In genomic region chr12:123633379-123634141, GRCh38 we compare ENCODE assay signal across 1 cellular context.
TF ChIP-seq lines count a peak whose summit lies in the region.

TSS of gene EIF2B1 (minus strand) at chr12:123633686. CDS start at chr12:123633557, 129 bp downstream.
TSS of gene GTF2H3 (plus strand) at chr12:123633829. CDS start at chr12:123633860, 31 bp downstream.

TF ChIP-seq in HepG2, 621 proteins besides CTCF, POLR2A, EP300 and RAD21 (continued from another document and continues in another):
- no peak for TF ChIP-seq BCLAF1 (IDR thresholded peaks at IDR 0.05)
- peak; percentile 100 for TF ChIP-seq SAP130 (CRISPR knock-in tag; IDR thresholded peaks at IDR 0.05; ENCODE audit: low read depth)
- no peak for TF ChIP-seq ISX (CRISPR knock-in tag; conservative IDR thresholded peaks at IDR 0.05)
- TF ChIP-seq HDAC2 (CRISPR knock-in tag; IDR thresholded peaks at IDR 0.05) = peak; percentile 93
- peak; percentile 78; the same call in 1 of the 2 replicates for TF ChIP-seq KDM3A (CRISPR knock-in tag; IDR thresholded peaks at IDR 0.05; ENCODE audit: low read depth)
- peak; percentile 68; the same call in 1 of the 2 replicates for TF ChIP-seq ZNF430 (CRISPR knock-in tag; IDR thresholded peaks at IDR 0.05)
- TF ChIP-seq SAFB2 (CRISPR knock-in tag; IDR thresholded peaks at IDR 0.05; ENCODE audit: borderline replicate concordance, low read depth) = no peak; the same call in 1 of the 2 replicates
- TF ChIP-seq ZNF160 (CRISPR knock-in tag; IDR thresholded peaks at IDR 0.05) = peak; percentile 77; the same call in 1 of the 2 replicates
- TF ChIP-seq SNAI1 (CRISPR knock-in tag; IDR thresholded peaks at IDR 0.05; ENCODE audit: borderline replicate concordance) = no peak
- TF ChIP-seq CHD2 (IDR thresholded peaks at IDR 0.05; ENCODE audit: low read depth, low read length) = peak; percentile 39; the same call in 1 of the 2 replicates
- TF ChIP-seq GATAD1 (CRISPR knock-in tag; IDR thresholded peaks at IDR 0.05) = peak; percentile 100
- peak; percentile 62 for TF ChIP-seq PAXIP1 (CRISPR knock-in tag; conservative IDR thresholded peaks at IDR 0.05)
- TF ChIP-seq JDP2 (CRISPR knock-in tag; IDR thresholded peaks at IDR 0.05; ENCODE audit: borderline replicate concordance) = no peak
- TF ChIP-seq EHMT2 (IDR thresholded peaks at IDR 0.05; ENCODE audit: borderline replicate concordance, low read depth, low read length) = no peak
- TF ChIP-seq MBD4 (IDR thresholded peaks at IDR 0.05; ENCODE audit: borderline replicate concordance, low read length) = no peak
- TF ChIP-seq TOE1 (CRISPR knock-in tag; IDR thresholded peaks at IDR 0.05) = no peak
- TF ChIP-seq ZFP62 (CRISPR knock-in tag; IDR thresholded peaks at IDR 0.05) = peak; percentile 84; the same call in 1 of the 2 replicates
- peak; percentile 82 for TF ChIP-seq ZNF781 (CRISPR knock-in tag; IDR thresholded peaks at IDR 0.05; ENCODE audit: borderline replicate concordance, not compliant biosample characterization)
- TF ChIP-seq ZNF557 (CRISPR knock-in tag; IDR thresholded peaks at IDR 0.05) = no peak
- no peak for TF ChIP-seq ZSCAN12 (CRISPR knock-in tag; IDR thresholded peaks at IDR 0.05)
- no peak for TF ChIP-seq ZBTB8A (CRISPR knock-in tag; IDR thresholded peaks at IDR 0.05; ENCODE audit: borderline replicate concordance, low read depth)
- TF ChIP-seq HNRNPL (IDR thresholded peaks at IDR 0.05; ENCODE audit: low read depth, low read length) = no peak
- peak; percentile 87; the same call in 1 of the 2 replicates for TF ChIP-seq ZBTB20 (CRISPR knock-in tag; IDR thresholded peaks at IDR 0.05; ENCODE audit: borderline replicate concordance, low read depth)
- no peak; the same call in 1 of the 2 replicates for TF ChIP-seq GFI1 (CRISPR knock-in tag; IDR thresholded peaks at IDR 0.05; ENCODE audit: borderline replicate concordance)
- no peak for TF ChIP-seq RFXANK (CRISPR knock-in tag; IDR thresholded peaks at IDR 0.05)
- TF ChIP-seq DR1 (CRISPR knock-in tag; IDR thresholded peaks at IDR 0.05) = peak; percentile 92
- peak; percentile 87 for TF ChIP-seq ZIK1 (CRISPR knock-in tag; IDR thresholded peaks at IDR 0.05; ENCODE audit: borderline replicate concordance, low read depth)
- 0 out of 2 replicates have a peak, but pooled peaks have one; percentile 55 for TF ChIP-seq ZNF512 (CRISPR knock-in tag; IDR thresholded peaks at IDR 0.05)
- no peak for TF ChIP-seq HDAC6 (IDR thresholded peaks at IDR 0.05; ENCODE audit: low read depth, low read length)
- TF ChIP-seq PHF8 (CRISPR knock-in tag; IDR thresholded peaks at IDR 0.05) = peak; percentile 95
- TF ChIP-seq DNMT1 (CRISPR knock-in tag; IDR thresholded peaks at IDR 0.05) = 0 out of 2 replicates have a peak, but pooled peaks have one; percentile 74
- peak; percentile 78 for TF ChIP-seq ZNF614 (CRISPR knock-in tag; IDR thresholded peaks at IDR 0.05; ENCODE audit: borderline replicate concordance)
- no peak; the same call in 1 of the 2 replicates for TF ChIP-seq NRL (CRISPR knock-in tag; IDR thresholded peaks at IDR 0.05; ENCODE audit: borderline replicate concordance)
- TF ChIP-seq ZFP41 (CRISPR knock-in tag; IDR thresholded peaks at IDR 0.05; ENCODE audit: borderline replicate concordance) = peak; percentile 50; the same call in 1 of the 2 replicates
- TF ChIP-seq ZBTB44 (CRISPR knock-in tag; IDR thresholded peaks at IDR 0.05) = no peak
- TF ChIP-seq CENPX (CRISPR knock-in tag; IDR thresholded peaks at IDR 0.05) = no peak
- TF ChIP-seq JUND (CRISPR knock-in tag; IDR thresholded peaks at IDR 0.05) = no peak
- peak; percentile 72; the same call in 1 of the 2 replicates for TF ChIP-seq FOXC1 (CRISPR knock-in tag; IDR thresholded peaks at IDR 0.05; ENCODE audit: borderline replicate concordance)
- peak; percentile 99 for TF ChIP-seq HOXA3 (CRISPR knock-in tag; IDR thresholded peaks at IDR 0.05)
- no peak for TF ChIP-seq ADNP (CRISPR knock-in tag; IDR thresholded peaks at IDR 0.05)
- peak; percentile 96 for TF ChIP-seq ZNF350 (CRISPR knock-in tag; IDR thresholded peaks at IDR 0.05; ENCODE audit: borderline replicate concordance, low read depth)
- TF ChIP-seq TBP (CRISPR knock-in tag; IDR thresholded peaks at IDR 0.05) = 0 out of 2 replicates have a peak, but pooled peaks have one; percentile 63
- TF ChIP-seq ZNF563 (CRISPR knock-in tag; IDR thresholded peaks at IDR 0.05) = peak; percentile 82
- no peak for TF ChIP-seq MAFF (IDR thresholded peaks at IDR 0.05; ENCODE audit: low read depth, low read length)
- 0 out of 2 replicates have a peak, but pooled peaks have one; percentile 19 for TF ChIP-seq ZNF629 (CRISPR knock-in tag; conservative IDR thresholded peaks at IDR 0.05)
- no peak for TF ChIP-seq IRX3 (CRISPR knock-in tag; IDR thresholded peaks at IDR 0.05; ENCODE audit: borderline replicate concordance, low read depth)
- no peak for TF ChIP-seq ZC3H4 (CRISPR knock-in tag; IDR thresholded peaks at IDR 0.05; ENCODE audit: borderline replicate concordance)
- no peak for TF ChIP-seq ZFP1 (CRISPR knock-in tag; IDR thresholded peaks at IDR 0.05)
- TF ChIP-seq ZNF674 (CRISPR knock-in tag; IDR thresholded peaks at IDR 0.05; ENCODE audit: low read depth) = no peak
- no peak for TF ChIP-seq SMAD9 (CRISPR knock-in tag; IDR thresholded peaks at IDR 0.05)
- no peak for TF ChIP-seq ZNF577 (CRISPR knock-in tag; IDR thresholded peaks at IDR 0.05; ENCODE audit: borderline replicate concordance, low read depth)
- no peak for TF ChIP-seq GTF2F1 (IDR thresholded peaks at IDR 0.05; ENCODE audit: low read length)
- no peak for TF ChIP-seq CBX2 (IDR thresholded peaks at IDR 0.05; ENCODE audit: low read depth, low read length)
- no peak for TF ChIP-seq CBX2 (CRISPR knock-in tag; IDR thresholded peaks at IDR 0.05; ENCODE audit: low read depth)
- no peak for TF ChIP-seq TAF15 (IDR thresholded peaks at IDR 0.05; ENCODE audit: low read depth, low read length, poor library complexity, severe bottlenecking)
- TF ChIP-seq ZNF883 (CRISPR knock-in tag; IDR thresholded peaks at IDR 0.05; ENCODE audit: not compliant biosample characterization) = no peak
- no peak for TF ChIP-seq ZNF75D (CRISPR knock-in tag; IDR thresholded peaks at IDR 0.05; ENCODE audit: borderline replicate concordance)
- TF ChIP-seq KLF13 (CRISPR knock-in tag; IDR thresholded peaks at IDR 0.05) = 0 out of 2 replicates have a peak, but pooled peaks have one; percentile 22
- TF ChIP-seq ZNF841 (CRISPR knock-in tag; IDR thresholded peaks at IDR 0.05; ENCODE audit: borderline replicate concordance) = no peak
- peak; percentile 86 for TF ChIP-seq HINFP (CRISPR knock-in tag; IDR thresholded peaks at IDR 0.05; ENCODE audit: low read depth)
- TF ChIP-seq MTA1 (CRISPR knock-in tag; IDR thresholded peaks at IDR 0.05; ENCODE audit: borderline replicate concordance) = no peak
- TF ChIP-seq NPAS2 (CRISPR knock-in tag; IDR thresholded peaks at IDR 0.05; ENCODE audit: borderline replicate concordance) = no peak
- TF ChIP-seq U2AF1 (optimal IDR thresholded peaks at IDR 0.05; ENCODE audit: low read depth, low read length) = no peak
- TF ChIP-seq ZNF790 (CRISPR knock-in tag; IDR thresholded peaks at IDR 0.05; ENCODE audit: borderline replicate concordance) = peak; percentile 91
- peak; percentile 69; the same call in 1 of the 2 replicates for TF ChIP-seq KLF9 (CRISPR knock-in tag; IDR thresholded peaks at IDR 0.05; ENCODE audit: low read depth)
- no peak for TF ChIP-seq CEBPG (CRISPR knock-in tag; IDR thresholded peaks at IDR 0.05)
- no peak for TF ChIP-seq GLMP (CRISPR knock-in tag; IDR thresholded peaks at IDR 0.05; ENCODE audit: borderline replicate concordance)
- TF ChIP-seq ZNF510 (CRISPR knock-in tag; IDR thresholded peaks at IDR 0.05; ENCODE audit: low read depth) = peak; percentile 89
- no peak for TF ChIP-seq ZNF746 (CRISPR knock-in tag; IDR thresholded peaks at IDR 0.05)
- TF ChIP-seq ZMYM3 (CRISPR knock-in tag; IDR thresholded peaks at IDR 0.05) = no peak; the same call in 1 of the 2 replicates
- peak; percentile 33; the same call in 1 of the 2 replicates for TF ChIP-seq ZNF780A (CRISPR knock-in tag; IDR thresholded peaks at IDR 0.05)
- TF ChIP-seq POLR2AphosphoS5 (IDR thresholded peaks at IDR 0.05; ENCODE audit: low read depth, low read length) = peak; percentile 99
